In the genomic region with DNA sequence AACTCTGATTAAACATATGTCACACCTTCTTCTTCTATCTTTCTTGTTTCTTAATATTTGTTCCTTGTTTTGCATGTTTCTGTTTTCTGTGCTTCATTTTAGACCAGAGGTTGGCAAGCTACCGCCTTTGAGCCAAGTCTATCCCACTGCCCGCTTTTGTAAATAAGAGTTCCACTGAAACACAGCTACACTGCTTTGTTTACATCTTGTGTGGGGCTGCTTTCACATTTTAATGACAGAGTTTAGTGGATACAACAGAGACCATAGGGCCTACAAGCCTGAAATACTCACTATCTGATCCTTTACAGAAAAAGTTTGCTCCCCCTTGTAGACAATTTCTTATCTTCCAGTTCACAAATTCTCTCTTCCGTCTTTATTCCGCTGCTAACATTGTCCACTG, we compare ENCODE assay signal across 25 cellular contexts.
DNase-seq lines count a peak whose midpoint lies in the region; ATAC-seq and TF ChIP-seq lines count a peak whose summit lies in the region.
"Had no signal": no experiment of that assay in that cellular context is flagged by ENCODE, and none has a peak within 500 bp of the region (broad histone marks: within the 10 kb centered on the region; RNA-seq: fewer than 3 reads in every experiment).

No MANE protein-coding gene starts in this region.

- DNase-seq in GM23338 (ENCODE audit: low spot score) (peak; percentile 15), activated B cell treated with CpG ODN at 0.5 μM for 24 hours (no peak), esophagus muscularis mucosa (ENCODE audit: extremely low spot score) (peak; percentile 26), mesenchymal stem cell (peak; percentile 3), heart right ventricle (no peak), neural progenitor cell (ENCODE audit: low spot score) (no peak), PC-9 (no peak)
- DNase-seq: 8988T; ACHN; BE2C; C1 segment of cervical spinal cord; CD4-positive, alpha-beta memory T cell; CD4-positive, CD25-positive, alpha-beta regulatory T cell; CD8-positive, alpha-beta memory T cell; COR-L47; DMS 273 treated with DMSO at 0.1 percent for 48 hours; DMS153; DMS53; DMS79; DND-41; EL; GF-D8 had no signal

- H3K27ac Mint-ChIP-seq in GM23338 (no peak overlapping the region; the same call in 1 of the 2 replicates), activated B cell treated with CpG ODN at 0.5 μM for 24 hours (peak overlapping the region; percentile 42), neural progenitor cell (no peak overlapping the region)
- H3K27ac Mint-ChIP-seq: CD14-positive monocyte; CD4-positive, alpha-beta memory T cell; CD4-positive, CD25-positive, alpha-beta regulatory T cell had no signal

- H3K9me3 Mint-ChIP-seq in GM23338, result no peaks in the 10 kb centered on the region; the same call in 2 of the 3 replicates
- H3K9me3 Mint-ChIP-seq in activated B cell treated with CpG ODN at 0.5 μM for 24 hours, result no peaks in the 10 kb centered on the region
- peaks cover 3% of the 10 kb centered on the region for H3K9me3 Mint-ChIP-seq in neural progenitor cell
- H3K9me3 Mint-ChIP-seq: CD4-positive, alpha-beta memory T cell; CD4-positive, CD25-positive, alpha-beta regulatory T cell; CD8-positive, alpha-beta memory T cell had no signal

- no peak overlapping the region for H3K23ac ChIP-seq in mesenchymal stem cell (ENCODE audit: low read length in 2 of 2)

- H2AK5ac ChIP-seq in mesenchymal stem cell (ENCODE audit: low read length, severe bottlenecking), result no peak overlapping the region

- no peaks in the 10 kb centered on the region for H3K79me1 ChIP-seq in mesenchymal stem cell (replicated peaks; ENCODE audit: low read length, poor library complexity, severe bottlenecking)

- H3K14ac ChIP-seq in mesenchymal stem cell (ENCODE audit: low read length in 2 of 2), result no peak overlapping the region

- H3K27ac ChIP-seq in GM23338 (ENCODE audit: low read depth), result no peak overlapping the region
- H3K27ac ChIP-seq in esophagus muscularis mucosa (replicated peaks in 1 of 4), result no peak overlapping the region
- H3K27ac ChIP-seq in mesenchymal stem cell (ENCODE audit: low read length, poor library complexity, severe bottlenecking), result no peak overlapping the region
- H3K27ac ChIP-seq in heart right ventricle, result no peak overlapping the region
- no peak overlapping the region for H3K27ac ChIP-seq in neural progenitor cell
- H3K27ac ChIP-seq in PC-9, result no peak overlapping the region
- H3K27ac ChIP-seq: BLaER1 had no signal

- ATAC-seq in GM23338, result peak; percentile 82
- ATAC-seq in activated B cell treated with CpG ODN at 0.5 μM for 24 hours (ENCODE audit: low read depth), result no peak
- ATAC-seq in GM19351 (IDR thresholded peaks at IDR 0.05; ENCODE audit: unreplicated experiment), result no peak
- ATAC-seq in heart right ventricle, result no peak

- peaks cover 10% of the 10 kb centered on the region for H3K9me2 ChIP-seq in GM23338 (ENCODE audit: insufficient read depth)
- H3K9me2 ChIP-seq in PC-9 (ENCODE audit: insufficient read depth), result no peaks in the 10 kb centered on the region

- intact Hi-C loops in activated B cell treated with CpG ODN at 0.5 μM for 24 hours (cut with micrococcal nuclease), result no loop called here
- intact Hi-C loops in esophagus muscularis mucosa (cut with DNase I), result no loop called here
- intact Hi-C loops in heart right ventricle (cut with DNase I), result loop anchor here in 6 of 10 donors (10.0 kb wide), 3 partner anchors 557 to 927 kb away; no protein-coding TSS in a partner anchor
- intact Hi-C loops in PC-9 (cut with micrococcal nuclease; ENCODE audit: unreplicated experiment), result no loop called here

- no TSS peak for BruUV-seq in PC-9 (replicated peaks; lab: Mats Ljungman, UMichigan)

- no peaks in the 10 kb centered on the region for H3K36me3 Mint-ChIP-seq in GM23338 (ENCODE audit: low read depth)
- H3K36me3 Mint-ChIP-seq in activated B cell treated with CpG ODN at 0.5 μM for 24 hours (ENCODE audit: low read depth), result no peaks in the 10 kb centered on the region
- H3K36me3 Mint-ChIP-seq in neural progenitor cell, result no peaks in the 10 kb centered on the region
- H3K36me3 Mint-ChIP-seq: CD14-positive monocyte; CD4-positive, alpha-beta memory T cell; CD4-positive, CD25-positive, alpha-beta regulatory T cell had no signal

- no peaks in the 10 kb centered on the region for H3F3A ChIP-seq in GM23338 (replicated peaks; ENCODE audit: low read depth)
- peaks cover 5% of the 10 kb centered on the region for H3F3A ChIP-seq in neural progenitor cell (ENCODE audit: low read depth)
- H3F3A ChIP-seq in PC-9 (ENCODE audit: insufficient read depth, low read depth), result no peaks in the 10 kb centered on the region

- peaks cover 11% of the 10 kb centered on the region for H3K4me1 ChIP-seq in GM23338 (ENCODE audit: insufficient read depth)
- H3K4me1 ChIP-seq in esophagus muscularis mucosa, result no peaks in the 10 kb centered on the region
- H3K4me1 ChIP-seq in mesenchymal stem cell (ENCODE audit: control insufficient read depth, insufficient read depth, low read depth, low read length), result no peaks in the 10 kb centered on the region
- no peaks in the 10 kb centered on the region for H3K4me1 ChIP-seq in heart right ventricle
- peaks cover 12% of the 10 kb centered on the region for H3K4me1 ChIP-seq in neural progenitor cell
- no peaks in the 10 kb centered on the region for H3K4me1 ChIP-seq in PC-9 (replicated peaks; ENCODE audit: insufficient read depth)
- H3K4me1 ChIP-seq: BE2C had no signal

- H3K27me3 Mint-ChIP-seq in GM23338 (ENCODE audit: insufficient read depth, low read depth, poor library complexity) (no peaks in the 10 kb centered on the region), activated B cell treated with CpG ODN at 0.5 μM for 24 hours (peaks cover 8% of the 10 kb centered on the region), neural progenitor cell (ENCODE audit: insufficient read depth, low read depth) (peaks cover 6% of the 10 kb centered on the region)

- H3K4me1 Mint-ChIP-seq in GM23338 (peaks cover 17% of the 10 kb centered on the region), activated B cell treated with CpG ODN at 0.5 μM for 24 hours (no peaks in the 10 kb centered on the region), neural progenitor cell (peaks cover 20% of the 10 kb centered on the region)
- H3K4me1 Mint-ChIP-seq: CD14-positive monocyte; CD4-positive, alpha-beta memory T cell; CD4-positive, CD25-positive, alpha-beta regulatory T cell; CD8-positive, alpha-beta memory T cell had no signal

- H3K79me2 ChIP-seq in GM23338 (replicated peaks; ENCODE audit: insufficient read depth), result no peaks in the 10 kb centered on the region
- H3K79me2 ChIP-seq in neural progenitor cell (ENCODE audit: low read depth), result no peaks in the 10 kb centered on the region
- no peaks in the 10 kb centered on the region for H3K79me2 ChIP-seq in PC-9 (ENCODE audit: low read depth)

- WGBS in esophagus muscularis mucosa, result 94% methylated on average over 4 of the region's 4 CpGs
- 65% methylated on average over 3 of the region's 4 CpGs for WGBS in mesenchymal stem cell
- WGBS in heart right ventricle, 2 donors, result 95% methylated on average over 4 of the region's 4 CpGs

- POLR2A ChIA-PET in activated B cell treated with CpG ODN at 0.5 μM for 24 hours (lab: Charles Lee), result interaction anchor here (0.6 kb wide), 2 partner anchors 30 to 109 kb away, joined by 3 to 5 read pairs; no protein-coding TSS in a partner anchor
- POLR2A ChIA-PET in PC-9 (lab: Charles Lee; ENCODE audit: unreplicated experiment), result interaction anchor here (0.6 kb wide), 1 partner anchor 662 kb away, joined by 7 read pairs; no protein-coding TSS in a partner anchor

- TF ChIP-seq POLR2A in esophagus muscularis mucosa (IDR thresholded peaks at IDR 0.05; ENCODE audit: low read depth), result no peak

- no peak overlapping the region for H4K8ac ChIP-seq in mesenchymal stem cell (ENCODE audit: low read length)

- H3K9me3 ChIP-seq in esophagus muscularis mucosa (no peaks in the 10 kb centered on the region), mesenchymal stem cell (ENCODE audit: control insufficient read depth, low read length) (no peaks in the 10 kb centered on the region), heart right ventricle (no peaks in the 10 kb centered on the region), neural progenitor cell (ENCODE audit: low read depth) (no peaks in the 10 kb centered on the region), PC-9 (ENCODE audit: insufficient read depth, low read depth) (no peaks in the 10 kb centered on the region)
- H3K9me3 ChIP-seq: BE2C had no signal

- H3K4me3 ChIP-seq in GM23338, result no peak overlapping the region
- H3K4me3 ChIP-seq in esophagus muscularis mucosa, result no peak overlapping the region
- no peak overlapping the region for H3K4me3 ChIP-seq in mesenchymal stem cell (ENCODE audit: insufficient read depth in 1 of 2, low read depth in 1 of 2, low read length in 2 of 2)
- no peak overlapping the region for H3K4me3 ChIP-seq in heart right ventricle
- H3K4me3 ChIP-seq in neural progenitor cell, result no peak overlapping the region
- no peak overlapping the region for H3K4me3 ChIP-seq in PC-9
- H3K4me3 ChIP-seq: BLaER1 had no signal

- CTCF ChIA-PET in activated B cell treated with CpG ODN at 0.5 μM for 24 hours (lab: Charles Lee) (interaction anchor here (1.2 kb wide), 1 partner anchor 226 kb away, joined by 3 read pairs; no protein-coding TSS in a partner anchor), PC-9 (lab: Charles Lee) (no interaction called here)

- TF ChIP-seq CTCF in GM23338 (conservative IDR thresholded peaks at IDR 0.05; ENCODE audit: low read depth in 2 of 2) (no peak), activated B cell treated with CpG ODN at 0.5 μM for 24 hours (IDR thresholded peaks at IDR 0.05) (no peak), esophagus muscularis mucosa (IDR thresholded peaks at IDR 0.05) (no peak), heart right ventricle (IDR thresholded peaks at IDR 0.05) (no peak), neural progenitor cell (IDR thresholded peaks at IDR 0.05) (no peak), PC-9 (conservative IDR thresholded peaks at IDR 0.05) (no peak)

- H2BK5ac ChIP-seq in mesenchymal stem cell (ENCODE audit: low read depth, low read length, poor library complexity, severe bottlenecking), result no peak overlapping the region

- H4K91ac ChIP-seq in mesenchymal stem cell (ENCODE audit: low read length), result no peak overlapping the region

- no peak overlapping the region for H2BK120ac ChIP-seq in mesenchymal stem cell (ENCODE audit: low read depth, low read length)

- H4K20me1 ChIP-seq in GM23338 (replicated peaks; ENCODE audit: insufficient read depth) (no peaks in the 10 kb centered on the region), neural progenitor cell (ENCODE audit: low read depth) (no peaks in the 10 kb centered on the region), PC-9 (ENCODE audit: insufficient read depth) (no peaks in the 10 kb centered on the region)
- H4K20me1 ChIP-seq: BLaER1 had no signal

- H3K36me3 ChIP-seq in GM23338 (ENCODE audit: insufficient read depth) (no peaks in the 10 kb centered on the region), esophagus muscularis mucosa (no peaks in the 10 kb centered on the region), mesenchymal stem cell (ENCODE audit: control insufficient read depth in 1 of 2, insufficient read depth in 2 of 2, low read depth in 1 of 2, low read length in 2 of 2) (no peaks in the 10 kb centered on the region), heart right ventricle (no peaks in the 10 kb centered on the region), neural progenitor cell (no peaks in the 10 kb centered on the region), PC-9 (ENCODE audit: low read depth) (no peaks in the 10 kb centered on the region)
- H3K36me3 ChIP-seq: BE2C, BLaER1 had no signal

- no peak overlapping the region for H3K18ac ChIP-seq in mesenchymal stem cell (ENCODE audit: low read depth in 1 of 2, low read length in 2 of 2)

- no peak overlapping the region for H3K4me2 ChIP-seq in GM23338
- no peak overlapping the region for H3K4me2 ChIP-seq in mesenchymal stem cell (ENCODE audit: low read length, poor library complexity, severe bottlenecking)
- H3K4me2 ChIP-seq in neural progenitor cell, result no peak overlapping the region
- no peak overlapping the region for H3K4me2 ChIP-seq in PC-9
- H3K4me2 ChIP-seq: BLaER1 had no signal

- H3K9ac ChIP-seq in mesenchymal stem cell (ENCODE audit: low read length) (no peak overlapping the region), neural progenitor cell (no peak overlapping the region)
- H3K9ac ChIP-seq: BLaER1 had no signal

- no peak overlapping the region for H2BK12ac ChIP-seq in mesenchymal stem cell (ENCODE audit: low read length in 2 of 2)

- TF ChIP-seq EP300 in esophagus muscularis mucosa (IDR thresholded peaks at IDR 0.05), result no peak

- no peak overlapping the region for H2BK15ac ChIP-seq in mesenchymal stem cell (ENCODE audit: low read depth, poor library complexity, severe bottlenecking)

- H2AFZ ChIP-seq in GM23338 (peak overlapping the region; percentile 3; the same call in 1 of the 2 replicates), mesenchymal stem cell (ENCODE audit: low read depth, low read length) (no peak overlapping the region), neural progenitor cell (replicated peaks) (no peak overlapping the region), PC-9 (no peak overlapping the region)

- no peak overlapping the region for H3K4me3 Mint-ChIP-seq in GM23338
- no peak overlapping the region for H3K4me3 Mint-ChIP-seq in activated B cell treated with CpG ODN at 0.5 μM for 24 hours
- H3K4me3 Mint-ChIP-seq in neural progenitor cell, result no peak overlapping the region
- H3K4me3 Mint-ChIP-seq: CD14-positive monocyte; CD4-positive, alpha-beta memory T cell; CD4-positive, CD25-positive, alpha-beta regulatory T cell; CD8-positive, alpha-beta memory T cell had no signal

- H3K27me3 ChIP-seq in GM23338 (ENCODE audit: insufficient read depth) (no peaks in the 10 kb centered on the region), esophagus muscularis mucosa (no peaks in the 10 kb centered on the region), mesenchymal stem cell (ENCODE audit: control insufficient read depth in 1 of 2, insufficient read depth in 1 of 2, low read length in 2 of 2) (peaks cover 0 to 11% of the 10 kb centered on the region in 2 experiments), heart right ventricle (peaks cover 0 to 9% (median 0%) of the 10 kb centered on the region in 7 donors), neural progenitor cell (no peaks in the 10 kb centered on the region), PC-9 (ENCODE audit: insufficient read depth, low read depth) (no peaks in the 10 kb centered on the region)
- H3K27me3 ChIP-seq: BE2C, BLaER1 had no signal

- no peak overlapping the region for H3K4ac ChIP-seq in mesenchymal stem cell (ENCODE audit: low read depth in 1 of 2, low read length in 2 of 2)

Comparison
In these comparisons a context has a peak if more than half of its experiments do, and no peak if none do; other contexts are left out.
1. DNase-seq: peak in GM23338 (single experiment), esophagus muscularis mucosa (single experiment) and mesenchymal stem cell (single experiment); none in activated B cell treated with CpG ODN at 0.5 μM for 24 hours (single experiment), heart right ventricle (0 of 2), neural progenitor cell (single experiment) and PC-9 (0 of 2).
2. intact Hi-C loops: an anchor here in heart right ventricle (10.0 kb wide); none called in activated B cell treated with CpG ODN at 0.5 μM for 24 hours, esophagus muscularis mucosa and PC-9.